In the genomic region with DNA sequence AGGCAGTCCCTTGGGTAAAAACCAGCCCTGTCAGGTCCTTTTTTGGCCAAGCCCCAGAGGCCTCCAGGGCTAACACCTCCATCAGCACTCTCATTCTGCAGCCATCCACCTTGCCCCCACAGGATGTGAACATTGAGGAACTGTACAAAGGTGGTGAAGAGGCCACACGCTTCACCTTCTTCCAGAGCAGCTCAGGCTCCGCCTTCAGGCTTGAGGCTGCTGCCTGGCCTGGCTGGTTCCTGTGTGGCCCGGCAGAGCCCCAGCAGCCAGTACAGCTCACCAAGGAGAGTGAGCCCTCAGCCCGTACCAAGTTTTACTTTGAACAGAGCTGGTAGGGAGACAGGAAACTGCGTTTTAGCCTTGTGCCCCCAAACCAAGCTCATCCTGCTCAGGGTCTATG, we compare ENCODE assay signal across 23 cellular contexts. TPM values are rescaled to one million over a fixed set of nuclear protein-coding genes. Genes with fewer than 3 reads are reported as not detected.
"Had no signal": no experiment of that assay in that cellular context is flagged by ENCODE, and none has a peak within 500 bp of the region (broad histone marks: within the 10 kb centered on the region; RNA-seq: fewer than 3 reads in every experiment).

No MANE protein-coding gene starts in this region.

- H3K27me3 ChIP-seq: esophagus squamous epithelium, right atrium auricular region, upper lobe of left lung had no signal

- H3K36me3 ChIP-seq: brain microvascular endothelial cell, esophagus squamous epithelium, right atrium auricular region, SJSA1, upper lobe of left lung had no signal

- H3K4me3 Mint-ChIP-seq: activated CD4-positive, alpha-beta memory T cell treated with anti-CD3 and anti-CD28 coated beads for 36 hours; activated naive CD8-positive, alpha-beta T cell; T-helper 2 cell treated with Interferon-gamma antibody and Interleukin-4, amounts not matched to agents 5 μg/mL and 100 μg/mL, for 36 hours had no signal

- H3K27ac Mint-ChIP-seq: activated CD4-positive, alpha-beta memory T cell treated with anti-CD3 and anti-CD28 coated beads for 36 hours; activated naive CD8-positive, alpha-beta T cell; progenitor cell of endocrine pancreas; T-helper 2 cell treated with Interferon-gamma antibody and Interleukin-4, amounts not matched to agents 5 μg/mL and 100 μg/mL, for 36 hours had no signal

- H3K9me3 Mint-ChIP-seq: activated CD4-positive, alpha-beta memory T cell treated with anti-CD3 and anti-CD28 coated beads for 36 hours; T-helper 2 cell treated with Interferon-gamma antibody and Interleukin-4, amounts not matched to agents 5 μg/mL and 100 μg/mL, for 36 hours had no signal

- H3K9me3 ChIP-seq: esophagus squamous epithelium, right atrium auricular region, SJSA1, upper lobe of left lung had no signal

- H3K4me3 ChIP-seq: esophagus squamous epithelium, right atrium auricular region, SJSA1, upper lobe of left lung had no signal

- H3K27ac ChIP-seq: brain microvascular endothelial cell, right atrium auricular region, SJSA1, upper lobe of left lung had no signal

- H3K27me3 Mint-ChIP-seq: activated naive CD8-positive, alpha-beta T cell had no signal

- DNase-seq: activated CD4-positive, alpha-beta memory T cell treated with anti-CD3 and anti-CD28 coated beads for 36 hours; activated CD4-positive, CD25-positive, alpha-beta regulatory T cell; anterior cingulate cortex; brain microvascular endothelial cell; cortex of kidney; effector CD4-positive, alpha-beta T cell; esophagus squamous epithelium; hippocampal formation; stimulated activated CD4-positive, alpha-beta T cell treated with anti-CD3 and anti-CD28 coated beads, Interleukin-2, amount 100 ng/mL, for 48 hours; stimulated activated naive CD4-positive, alpha-beta T cell; SW 1271 had no signal

- H3K36me3 Mint-ChIP-seq: activated CD4-positive, alpha-beta memory T cell treated with anti-CD3 and anti-CD28 coated beads for 36 hours; activated naive CD8-positive, alpha-beta T cell had no signal

- H3K4me1 ChIP-seq: right atrium auricular region, SJSA1 had no signal

RNA-seq across cellular contexts. Expression of gene IL1F10, which starts 7.3 kb away (rescaled TPM):
- total RNA-seq: activated CD4-positive, alpha-beta memory T cell treated with anti-CD3 and anti-CD28 coated beads for 36 hours; fibroblast of villous mesenchyme; kidney epithelial cell; liver; omental fat pad; progenitor cell of endocrine pancreas; right atrium auricular region; SJSA1; skeletal muscle tissue; upper lobe of left lung had no signal
- polyA plus RNA-seq: liver, neural cell had no signal

RNA-seq across cellular contexts. Expression of gene IL36RN, which starts 16.0 kb away (rescaled TPM):
- total RNA-seq: activated CD4-positive, alpha-beta memory T cell treated with anti-CD3 and anti-CD28 coated beads for 36 hours; fibroblast of villous mesenchyme; liver; omental fat pad; progenitor cell of endocrine pancreas; right atrium auricular region; SJSA1; skeletal muscle tissue; upper lobe of left lung had no signal
- polyA plus RNA-seq: liver, neural cell had no signal

RNA-seq across cellular contexts. Expression of gene IL36B, which starts 22.4 kb away (rescaled TPM):
- total RNA-seq: activated CD4-positive, alpha-beta memory T cell treated with anti-CD3 and anti-CD28 coated beads for 36 hours; fibroblast of villous mesenchyme; kidney epithelial cell; liver; omental fat pad; progenitor cell of endocrine pancreas; right atrium auricular region; SJSA1; skeletal muscle tissue; upper lobe of left lung had no signal
- polyA plus RNA-seq: liver, neural cell had no signal

RNA-seq across cellular contexts. Expression of gene IL1RN, which starts 52.4 kb away (rescaled TPM):
- total RNA-seq: fibroblast of villous mesenchyme, progenitor cell of endocrine pancreas, SJSA1, skeletal muscle tissue had no signal
- polyA plus RNA-seq: neural cell had no signal
